ENCODE assay signal across 8 cellular contexts in genomic region chr14:21103710-21104447, GRCh38. TPM values are rescaled to one million over a fixed set of nuclear protein-coding genes. Genes with fewer than 3 reads are reported as not detected.
A peak's percentile ranks its signal among the peaks of the same experiment; 100 is the strongest.
DNase-seq lines count a peak whose midpoint lies in the region; TF ChIP-seq lines count a peak whose summit lies in the region.

No MANE protein-coding gene starts in this region.

- H3K9me3 Mint-ChIP-seq in neural crest cell = no peaks in the 10 kb centered on the region

- in situ Hi-C loops in HAP-1 (cut with MboI; ENCODE audit: low sequenced_read_pairs) = loop anchor here (5.0 kb wide), 1 partner anchor 82 kb away; no protein-coding TSS in a partner anchor

- no peaks in the 10 kb centered on the region for H3K9me3 ChIP-seq in HAP-1
- no peaks in the 10 kb centered on the region for H3K9me3 ChIP-seq in MG63
- H3K9me3 ChIP-seq in stomach = no peaks in the 10 kb centered on the region

- peak overlapping the region; percentile 87 for H3K4me3 Mint-ChIP-seq in neural crest cell

- H3K4me1 ChIP-seq in HAP-1 (peaks cover 37% of the 10 kb centered on the region), stomach (peaks cover 27 to 69% (median 49%) of the 10 kb centered on the region in 4 donors)

- peak overlapping the region; percentile 93 to 99 (median 97) for H3K27ac ChIP-seq in stomach

- H3K27me3 ChIP-seq in HAP-1 (ENCODE audit: low read depth) (no peaks in the 10 kb centered on the region), MG63 (no peaks in the 10 kb centered on the region), stomach (no peaks in the 10 kb centered on the region)

- WGBS in stomach, 5 donors = 0 to 1% (median 0%) methylated on average over 38 to 62 of the region's 62 CpGs

- H3K36me3 ChIP-seq in HAP-1 (replicated peaks) (no peaks in the 10 kb centered on the region), MG63 (no peaks in the 10 kb centered on the region), stomach (no peaks in the 10 kb centered on the region)

- peak in 2 of 4 donors; percentile 51 to 58 for TF ChIP-seq POLR2A in stomach (IDR thresholded peaks at IDR 0.05)

- peaks cover 1% of the 10 kb centered on the region for H3K27me3 Mint-ChIP-seq in neural crest cell (ENCODE audit: low read depth)

- H3K27ac Mint-ChIP-seq in neural crest cell (ENCODE audit: unreplicated experiment) = peak overlapping the region; percentile 95

- H3K36me3 Mint-ChIP-seq in neural crest cell (ENCODE audit: low read depth) = no peaks in the 10 kb centered on the region

- TF ChIP-seq EP300 in stomach (IDR thresholded peaks at IDR 0.05) = no peak

- peak; percentile 76 for TF ChIP-seq CTCF in foreskin fibroblast (IDR thresholded peaks at IDR 0.05; ENCODE audit: low read depth, low read length)
- TF ChIP-seq CTCF in neural crest cell (conservative IDR thresholded peaks at IDR 0.05) = no peak
- TF ChIP-seq CTCF in stomach (IDR thresholded peaks at IDR 0.05) = peak in 4 of 7 experiments; percentile 7 to 91 (median 66)

- intact Hi-C loops in stomach (cut with DNase I; ENCODE audit: low total_unique reads) = no loop called here

- H3K4me3 ChIP-seq in HAP-1 (peak overlapping the region; percentile 54), MG63 (peak overlapping the region; percentile 52), foreskin fibroblast (ENCODE audit: low read depth in 1 of 2, low read length in 2 of 2) (peak overlapping the region; percentile 52 to 77), stomach (peak overlapping the region; percentile 62 to 71 (median 66))

- peaks cover 55% of the 10 kb centered on the region for H3K4me1 Mint-ChIP-seq in neural crest cell

- DNase-seq in GF-D8 (lab: John Stamatoyannopoulos, UW) = peak; percentile 87
- peak; percentile 91 to 95 for DNase-seq in HAP-1 (ENCODE audit: low spot score in 2 of 2)
- DNase-seq in MG63 = peak; percentile 92
- peak; percentile 97 to 99 for DNase-seq in SHP77 (lab: John Stamatoyannopoulos, UW)
- peak; percentile 93 for DNase-seq in activated gamma-delta T cell treated with Interleukin-2 at 50 U/mL for 16 hours
- DNase-seq in foreskin fibroblast = peak; percentile 94 to 98
- DNase-seq in neural crest cell (ENCODE audit: low read depth, low spot score) = peak; percentile 92
- peak; percentile 96 for DNase-seq in stomach

RNA-seq across cellular contexts. Expression of gene TMEM253, which starts 3.0 kb away (rescaled TPM):
- not detected in 2 replicates for total RNA-seq in MG63 (2014; rRNA removed; shearing (Covaris generic); ENCODE audit: low replicate concordance)
- total RNA-seq in neural crest cell (1.6 TPM in 2 replicates), stomach (1 to 10 TPM in 2 of 5 donors, under 1 TPM in 1, not detected in 2; 0.43 to 8.1 (median 1.1) TPM)
- 1 to 10 TPM in 2 of 3 donors, under 1 TPM in 1; 0.56 to 1.7 (median 1.1) TPM for polyA plus RNA-seq in stomach

RNA-seq across cellular contexts. Expression of gene ZNF219, which starts 5.4 kb away (rescaled TPM):
- 14.4 and 33.3 TPM in 2 replicates for total RNA-seq in MG63 (2014; rRNA removed; shearing (Covaris generic); ENCODE audit: low replicate concordance)
- total RNA-seq in neural crest cell (141 and 143 TPM in 2 replicates), stomach (100 to 1,000 TPM in 1 of 5 donors, 10 to 100 TPM in 4; 11.4 to 240 (median 27.8) TPM)
- polyA plus RNA-seq in stomach = 10 to 100 TPM; 15.4 to 28.4 (median 22.6) TPM

RNA-seq across cellular contexts. Expression of gene ARHGEF40, which starts 33.8 kb away (rescaled TPM):
- total RNA-seq in MG63 (2014; rRNA removed; shearing (Covaris generic); ENCODE audit: low replicate concordance) = 9.1 and 10.0 TPM in 2 replicates
- total RNA-seq in neural crest cell (72.7 and 73.8 TPM in 2 replicates), stomach (100 to 1,000 TPM in 1 of 5 donors, 10 to 100 TPM in 4; 31.9 to 171 (median 36.7) TPM)
- polyA plus RNA-seq in stomach = 10 to 100 TPM; 11.0 to 18.9 (median 18.5) TPM

RNA-seq across cellular contexts. Expression of gene RNASE8, which starts 46.3 kb away (rescaled TPM):
- total RNA-seq in MG63 (2014; rRNA removed; shearing (Covaris generic); ENCODE audit: low replicate concordance) = not detected in 2 replicates
- not detected in 2 replicates for total RNA-seq in neural crest cell
- not detected for total RNA-seq in stomach
- not detected for polyA plus RNA-seq in stomach

RNA-seq across cellular contexts. Expression of gene OR5AU1, which starts 52.0 kb away (rescaled TPM):
- not detected in 2 replicates for total RNA-seq in MG63 (2014; rRNA removed; shearing (Covaris generic); ENCODE audit: low replicate concordance)
- not detected in 2 replicates for total RNA-seq in neural crest cell
- under 1 TPM in 1 of 5 donors, not detected in 4; under 0.01 TPM for total RNA-seq in stomach
- not detected for polyA plus RNA-seq in stomach

Comparison
In these comparisons a context has a peak if more than half of its experiments do, and no peak if none do; other contexts are left out.
1. Peak in every context shown above with its lines: DNase-seq, H3K4me3 ChIP-seq and H3K27ac ChIP-seq.